In genomic region chr3:165202995-165203394, GRCh38 we compare ENCODE assay signal across 10 cellular contexts. TPM values are rescaled to one million over a fixed set of nuclear protein-coding genes. Genes with fewer than 3 reads are reported as not detected.
"Had no signal": no experiment of that assay in that cellular context is flagged by ENCODE, and none has a peak within 500 bp of the region (broad histone marks: within the 10 kb centered on the region; RNA-seq: fewer than 3 reads in every experiment).

No MANE protein-coding gene starts in this region.

- H3K9me3 ChIP-seq: HAP-1 had no signal

- H3K27ac ChIP-seq: HL-60, KMS-11 had no signal

- DNase-seq: GOT3, H7, HFFc6, IMR-90, KBM-7 had no signal

- H3K36me3 ChIP-seq: HAP-1 had no signal

- H3K4me3 ChIP-seq: HAP-1 had no signal

- H3K27ac Mint-ChIP-seq: HFFc6 had no signal

- H3K4me2 ChIP-seq: KMS-11 had no signal

- H3K4me3 Mint-ChIP-seq: HFFc6 had no signal

- H3K4me1 ChIP-seq: HAP-1 had no signal

- ATAC-seq: HCT116 had no signal

- H3K9ac ChIP-seq: KMS-11 had no signal

- H3K9me3 Mint-ChIP-seq: HFFc6 had no signal

RNA-seq across cellular contexts. Expression of gene SLITRK3, which starts 6.8 kb away (rescaled TPM):
- total RNA-seq: HFFc6, HT1080, IMR-90 had no signal
- polyA plus RNA-seq: IMR-90 had no signal
